13 cellular contexts compared by ENCODE assay signal in genomic region chr12:113134521-113134951, GRCh38. TPM values are rescaled to one million over a fixed set of nuclear protein-coding genes. Genes with fewer than 3 reads are reported as not detected.
DNase-seq lines count a peak whose midpoint lies in the region; ATAC-seq, FAIRE-seq and TF ChIP-seq lines count a peak whose summit lies in the region.
"Had no signal": no experiment of that assay in that cellular context is flagged by ENCODE, and none has a peak within 500 bp of the region (broad histone marks: within the 10 kb centered on the region; RNA-seq: fewer than 3 reads in every experiment).

No MANE protein-coding gene starts in this region.

- WGBS in A549 (ENCODE audit: missing lambda C conversion rate), result 47% methylated on average over 6 of the region's 6 CpGs

- TF ChIP-seq RAD21 in A549 (conservative IDR thresholded peaks at IDR 0.05 in 1 of 2, IDR thresholded peaks at IDR 0.05 in 1 of 2), result no peak

- no peak for TF ChIP-seq POLR2A in A549 (IDR thresholded peaks at IDR 0.05; ENCODE audit: low read length)

- CTCF ChIA-PET in A549 (lab: Yijun Ruan, JAX), result interaction anchor here (1.0 to 7.0 kb wide), 15 partner anchors 11 to 142 kb away, joined by 3 to 35 read pairs (median 5); no protein-coding TSS in a partner anchor

- no peaks in the 10 kb centered on the region for H3K9me3 ChIP-seq in A549
- no peaks in the 10 kb centered on the region for H3K9me3 ChIP-seq in iPS-18c (ENCODE audit: control insufficient read depth, insufficient read depth, low read length)

- TF ChIP-seq CTCF in A549 (IDR thresholded peaks at IDR 0.05) (no peak), GM20000 (IDR thresholded peaks at IDR 0.05; ENCODE audit: extremely low read depth, missing control alignments) (no peak)

- H3K4me2 ChIP-seq in A549, result peak overlapping the region; percentile 94

- DNase-seq in A549 (ENCODE audit: low read depth in 1 of 2, low spot score in 1 of 2), result no peak
- peak; percentile 63 for DNase-seq in DMS79 treated with DMSO at 0.1 percent for 48 hours (lab: John Stamatoyannopoulos, UW)
- DNase-seq in RPMI8226, result peak; percentile 91
- no peak for DNase-seq in SW 1271 (lab: John Stamatoyannopoulos, UW)
- DNase-seq in GM20000 (ENCODE audit: low spot score), result no peak
- no peak for DNase-seq in NCI-H2227 (lab: John Stamatoyannopoulos, UW; ENCODE audit: unreplicated experiment)
- DNase-seq: activated CD4-positive, CD25-positive, alpha-beta regulatory T cell treated with anti-CD3 and anti-CD28 coated beads, Interleukin-2, amount 50 U/mL, for 72 hours; amniotic stem cell; mesenchymal stem cell; NCI-H2081 had no signal

- no peak for TF ChIP-seq EP300 in A549 (IDR thresholded peaks at IDR 0.05)

- H3K4me3 ChIP-seq in A549, result no peak overlapping the region
- peak overlapping the region; percentile 58; the same call in 1 of the 2 replicates for H3K4me3 ChIP-seq in iPS-18c (ENCODE audit: insufficient read depth, low read depth, low read length)

- no peak for ATAC-seq in A549
- no peak for ATAC-seq in HG03378 (IDR thresholded peaks at IDR 0.05; ENCODE audit: unreplicated experiment)

- no peak for FAIRE-seq in A549 (lab: Jason Lieb, UNC)
- FAIRE-seq: GM12891 had no signal

- peaks cover 18% of the 10 kb centered on the region for H3K4me1 ChIP-seq in A549

- H3K27ac ChIP-seq in A549, result no peak overlapping the region

- POLR2A ChIA-PET in A549 (lab: Yijun Ruan, JAX), result no interaction called here

TF ChIP-seq in A549, 52 proteins besides CTCF, POLR2A, EP300 and RAD21:
- TF ChIP-seq MAFK (IDR thresholded peaks at IDR 0.05; ENCODE audit: partially characterized antibody) (peak; percentile 93), JUN (IDR thresholded peaks at IDR 0.05) (no peak)

RNA-seq across cellular contexts. Expression of gene RASAL1, which starts 1.0 kb away (rescaled TPM):
- 0.34 and 0.36 TPM in 2 replicates for polyA plus RNA-seq in A549 (2011; rRNA removed)
- polyA plus RNA-seq in A549 (2012; cell fraction: cytosol; rRNA removed), result 0.30 and 0.43 TPM in 2 replicates
- polyA plus RNA-seq in A549 (2012; cell fraction: nucleus; rRNA removed), result 0.94 and 1.2 TPM in 2 replicates
- polyA plus RNA-seq in A549 (2017; fragmentation: RNase III; extraction: RNeasy Plus Mini Kit Qiagen cat#74134 plus additional on column Dnase treatment), result 0.18 to 0.30 TPM (median 0.30 TPM) in 3 replicates
- 0.17 and 0.54 TPM in 2 replicates for polyA minus RNA-seq in A549 (2011; rRNA and poly(A)+ RNA removed)

RNA-seq across cellular contexts. Expression of gene CFAP73, which starts 15.0 kb away (rescaled TPM):
- polyA plus RNA-seq in A549 (2011; rRNA removed), result not detected in 2 replicates
- polyA plus RNA-seq in A549 (2012; cell fraction: cytosol; rRNA removed), result 0.04 and 0.06 TPM in 2 replicates
- polyA plus RNA-seq in A549 (2012; cell fraction: nucleus; rRNA removed), result 0.36 TPM in 1 of 2 replicates, not detected in the other
- 0.05 TPM in 1 of 3 replicates, not detected in the others for polyA plus RNA-seq in A549 (2017; fragmentation: RNase III; extraction: RNeasy Plus Mini Kit Qiagen cat#74134 plus additional on column Dnase treatment)
- not detected in 2 replicates for polyA minus RNA-seq in A549 (2011; rRNA and poly(A)+ RNA removed)

RNA-seq across cellular contexts. Expression of gene DDX54, which starts 50.7 kb away (rescaled TPM):
- polyA plus RNA-seq in A549 (2011; rRNA removed) (60.6 and 62.4 TPM in 2 replicates), A549 (2017; fragmentation: RNase III; extraction: RNeasy Plus Mini Kit Qiagen cat#74134 plus additional on column Dnase treatment) (55.9 to 64.5 TPM (median 62.2 TPM) in 3 replicates)
- polyA plus RNA-seq in A549 (2012; cell fraction: cytosol; rRNA removed), result 88.2 and 92.3 TPM in 2 replicates
- 178 and 216 TPM in 2 replicates for polyA plus RNA-seq in A549 (2012; cell fraction: nucleus; rRNA removed)
- polyA minus RNA-seq in A549 (2011; rRNA and poly(A)+ RNA removed), result 57.6 and 76.8 TPM in 2 replicates

RNA-seq across cellular contexts. Expression of gene RITA1, which starts 51.0 kb away (rescaled TPM):
- polyA plus RNA-seq in A549 (2011; rRNA removed) (16.7 and 18.6 TPM in 2 replicates), A549 (2017; fragmentation: RNase III; extraction: RNeasy Plus Mini Kit Qiagen cat#74134 plus additional on column Dnase treatment) (19.6 to 20.5 TPM (median 19.8 TPM) in 3 replicates)
- polyA plus RNA-seq in A549 (2012; cell fraction: cytosol; rRNA removed), result 30.7 and 38.4 TPM in 2 replicates
- 20.3 and 23.4 TPM in 2 replicates for polyA plus RNA-seq in A549 (2012; cell fraction: nucleus; rRNA removed)
- 11.0 and 14.3 TPM in 2 replicates for polyA minus RNA-seq in A549 (2011; rRNA and poly(A)+ RNA removed)

Comparison
In these comparisons a context has a peak if more than half of its experiments do, and no peak if none do; other contexts are left out.
1. DNase-seq: peak in DMS79 treated with DMSO at 0.1 percent for 48 hours (single experiment) and RPMI8226 (single experiment); none in A549 (0 of 2), SW 1271 (0 of 2), GM20000 (single experiment) and NCI-H2227 (single experiment).